Comparison of ENCODE assay signal across 8 cellular contexts in the genomic region with DNA sequence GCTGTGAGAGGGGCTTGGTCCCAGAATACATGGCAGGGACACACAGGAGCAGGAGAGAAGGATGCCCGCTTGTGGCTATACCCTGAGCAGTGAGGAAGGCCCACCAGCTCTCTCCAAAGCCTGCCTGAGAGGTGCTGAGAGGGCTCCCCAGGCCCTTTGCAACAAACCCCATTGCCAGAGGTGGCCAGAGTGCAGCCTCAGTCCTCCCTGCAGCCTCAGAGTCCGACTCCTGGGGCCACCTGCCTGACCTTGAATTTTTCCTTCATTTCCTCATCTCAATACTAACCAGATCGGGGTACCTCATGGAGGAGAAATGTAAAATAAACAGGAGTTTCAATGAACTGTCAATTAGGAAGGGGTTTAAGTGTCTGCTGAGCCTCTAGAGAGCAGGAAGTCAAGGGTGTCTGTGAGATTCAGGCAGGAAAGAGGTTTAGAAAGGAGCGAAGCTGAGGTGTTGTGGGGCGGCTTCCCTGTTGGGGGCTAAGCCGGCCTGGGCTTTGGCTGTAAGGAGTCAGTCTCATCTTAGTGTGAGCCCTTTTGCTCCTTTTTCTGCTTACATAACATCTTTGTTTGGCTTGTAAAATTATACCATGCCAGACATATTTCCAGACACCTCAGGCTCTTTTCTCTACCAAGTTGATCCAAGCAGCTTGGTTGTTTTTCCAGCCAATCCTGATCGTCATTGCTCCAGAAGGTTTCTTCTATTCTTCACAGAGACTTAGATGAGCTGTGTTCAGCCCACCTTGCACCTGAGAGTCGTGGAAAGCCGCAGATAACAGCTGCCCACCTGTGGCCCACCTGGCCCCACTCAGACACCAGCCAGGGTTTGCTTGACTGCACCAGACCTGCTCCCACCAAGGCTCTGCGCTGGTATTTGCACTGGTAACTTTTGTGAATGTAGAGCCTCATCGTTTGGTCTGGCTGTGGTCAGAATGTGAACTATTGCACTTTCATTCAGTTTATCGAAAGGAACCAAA. TPM values are rescaled to one million over a fixed set of nuclear protein-coding genes. Genes with fewer than 3 reads are reported as not detected.
A peak's percentile ranks its signal among the peaks of the same experiment; 100 is the strongest.
DNase-seq lines count a peak whose midpoint lies in the region; ATAC-seq and TF ChIP-seq lines count a peak whose summit lies in the region.

No MANE protein-coding gene starts in this region.

- H3K4ac ChIP-seq in mesenchymal stem cell (ENCODE audit: low read depth in 1 of 2, low read length in 2 of 2), result no peak overlapping the region

- H2AFZ ChIP-seq in mesenchymal stem cell (ENCODE audit: low read depth, low read length), result no peak overlapping the region

- no peak overlapping the region for H3K23ac ChIP-seq in mesenchymal stem cell (ENCODE audit: low read length in 2 of 2)

- no peak overlapping the region for H3K14ac ChIP-seq in mesenchymal stem cell (ENCODE audit: low read length in 2 of 2)

- H3K27ac ChIP-seq in right lobe of liver, result no peak overlapping the region
- H3K27ac ChIP-seq in WERI-Rb-1, result no peak overlapping the region
- H3K27ac ChIP-seq in mesenchymal stem cell (ENCODE audit: low read length, poor library complexity, severe bottlenecking), result no peak overlapping the region

- WGBS in right lobe of liver (ENCODE audit: insufficient coverage, low coverage, low lambda C conversion rate, missing lambda C conversion rate), result 44% methylated on average over 6 of the region's 12 CpGs
- WGBS in mesenchymal stem cell, result 82% methylated on average over 10 of the region's 12 CpGs

- H3K9ac ChIP-seq in mesenchymal stem cell (ENCODE audit: low read length), result no peak overlapping the region

- no peak overlapping the region for H2BK12ac ChIP-seq in mesenchymal stem cell (ENCODE audit: low read length in 2 of 2)

- H3K4me3 ChIP-seq in right lobe of liver, result no peak overlapping the region
- H3K4me3 ChIP-seq in WERI-Rb-1 (ENCODE audit: low read depth, low read length), result no peak overlapping the region
- no peak overlapping the region for H3K4me3 ChIP-seq in mesenchymal stem cell (ENCODE audit: insufficient read depth in 1 of 2, low read depth in 1 of 2, low read length in 2 of 2)

- H3K9me3 ChIP-seq in right lobe of liver, result no peaks in the 10 kb centered on the region
- H3K9me3 ChIP-seq in WERI-Rb-1 (ENCODE audit: severe bottlenecking), result peaks cover 3% of the 10 kb centered on the region
- no peaks in the 10 kb centered on the region for H3K9me3 ChIP-seq in mesenchymal stem cell (ENCODE audit: control insufficient read depth, low read length)

- H3K4me1 ChIP-seq in right lobe of liver, result no peaks in the 10 kb centered on the region
- peaks cover 9% of the 10 kb centered on the region for H3K4me1 ChIP-seq in mesenchymal stem cell (ENCODE audit: control insufficient read depth, insufficient read depth, low read depth, low read length)

- H3K18ac ChIP-seq in mesenchymal stem cell (ENCODE audit: low read depth in 1 of 2, low read length in 2 of 2), result no peak overlapping the region

- no peak overlapping the region for H3K4me2 ChIP-seq in mesenchymal stem cell (ENCODE audit: low read length, poor library complexity, severe bottlenecking)

- no peak for TF ChIP-seq CTCF in right lobe of liver (IDR thresholded peaks at IDR 0.05)
- TF ChIP-seq CTCF in WERI-Rb-1 (IDR thresholded peaks at IDR 0.05; ENCODE audit: low read depth, low read length), result no peak

- no peak for TF ChIP-seq POLR2A in right lobe of liver (IDR thresholded peaks at IDR 0.05)

- H2BK5ac ChIP-seq in mesenchymal stem cell (ENCODE audit: low read depth, low read length, poor library complexity, severe bottlenecking), result no peak overlapping the region

- no peaks in the 10 kb centered on the region for H3K36me3 ChIP-seq in right lobe of liver
- H3K36me3 ChIP-seq in WERI-Rb-1, result no peaks in the 10 kb centered on the region
- no peaks in the 10 kb centered on the region for H3K36me3 ChIP-seq in mesenchymal stem cell (ENCODE audit: control insufficient read depth in 1 of 2, insufficient read depth in 2 of 2, low read depth in 1 of 2, low read length in 2 of 2)

- H2BK15ac ChIP-seq in mesenchymal stem cell (ENCODE audit: low read depth, poor library complexity, severe bottlenecking), result no peak overlapping the region

- H2BK120ac ChIP-seq in mesenchymal stem cell (ENCODE audit: low read depth, low read length), result no peak overlapping the region

- H3K79me1 ChIP-seq in mesenchymal stem cell (replicated peaks; ENCODE audit: low read length, poor library complexity, severe bottlenecking), result peaks cover 34% of the 10 kb centered on the region

- H4K8ac ChIP-seq in mesenchymal stem cell (ENCODE audit: low read length), result no peak overlapping the region

- ATAC-seq in GM18520 (IDR thresholded peaks at IDR 0.05; ENCODE audit: unreplicated experiment) (peak; percentile 47), GM21825 (IDR thresholded peaks at IDR 0.05; ENCODE audit: unreplicated experiment) (peak; percentile 67), right lobe of liver (peak; percentile 42 to 46 (median 44)), left cardiac atrium (no peak)

- H3K27me3 ChIP-seq in right lobe of liver, result no peaks in the 10 kb centered on the region
- no peaks in the 10 kb centered on the region for H3K27me3 ChIP-seq in WERI-Rb-1 (ENCODE audit: insufficient read depth, low read depth, severe bottlenecking)
- H3K27me3 ChIP-seq in mesenchymal stem cell (ENCODE audit: control insufficient read depth in 1 of 2, insufficient read depth in 1 of 2, low read length in 2 of 2), result no peaks in the 10 kb centered on the region

- no peak overlapping the region for H4K91ac ChIP-seq in mesenchymal stem cell (ENCODE audit: low read length)

- DNase-seq in MV-4-11 (lab: John Stamatoyannopoulos, UW) (peak; percentile 47), right lobe of liver (no peak), left cardiac atrium (no peak), HuH-7 (ENCODE audit: low spot score) (no peak), WERI-Rb-1 (no peak), mesenchymal stem cell (no peak)

- no peak overlapping the region for H2AK5ac ChIP-seq in mesenchymal stem cell (ENCODE audit: low read length, severe bottlenecking)

- intact Hi-C loops in right lobe of liver (cut with DNase I), result no loop called here
- intact Hi-C loops in left cardiac atrium (cut with DNase I), result no loop called here

RNA-seq across cellular contexts. Expression of gene CMTM7, which starts 36.7 kb away (rescaled TPM):
- total RNA-seq in right lobe of liver (1 to 10 TPM; 2.7 to 9.8 (median 5.0) TPM), left cardiac atrium (10 to 100 TPM in 1 of 2 donors, 1 to 10 TPM in 1; 8.0 to 10.2 TPM)
- polyA plus RNA-seq in mesenchymal stem cell (2013, experiment 1 of 2), result 15.4 TPM
- polyA plus RNA-seq in mesenchymal stem cell (2013, experiment 2 of 2), result 14.4 TPM

Comparison
In these comparisons a context has a peak if more than half of its experiments do, and no peak if none do; other contexts are left out.
1. ATAC-seq: peak in GM18520 (single experiment), GM21825 (single experiment) and right lobe of liver (4 of 4); none in left cardiac atrium (0 of 2).